Comparison of ENCODE assay signal across 26 cellular contexts in the genomic region with DNA sequence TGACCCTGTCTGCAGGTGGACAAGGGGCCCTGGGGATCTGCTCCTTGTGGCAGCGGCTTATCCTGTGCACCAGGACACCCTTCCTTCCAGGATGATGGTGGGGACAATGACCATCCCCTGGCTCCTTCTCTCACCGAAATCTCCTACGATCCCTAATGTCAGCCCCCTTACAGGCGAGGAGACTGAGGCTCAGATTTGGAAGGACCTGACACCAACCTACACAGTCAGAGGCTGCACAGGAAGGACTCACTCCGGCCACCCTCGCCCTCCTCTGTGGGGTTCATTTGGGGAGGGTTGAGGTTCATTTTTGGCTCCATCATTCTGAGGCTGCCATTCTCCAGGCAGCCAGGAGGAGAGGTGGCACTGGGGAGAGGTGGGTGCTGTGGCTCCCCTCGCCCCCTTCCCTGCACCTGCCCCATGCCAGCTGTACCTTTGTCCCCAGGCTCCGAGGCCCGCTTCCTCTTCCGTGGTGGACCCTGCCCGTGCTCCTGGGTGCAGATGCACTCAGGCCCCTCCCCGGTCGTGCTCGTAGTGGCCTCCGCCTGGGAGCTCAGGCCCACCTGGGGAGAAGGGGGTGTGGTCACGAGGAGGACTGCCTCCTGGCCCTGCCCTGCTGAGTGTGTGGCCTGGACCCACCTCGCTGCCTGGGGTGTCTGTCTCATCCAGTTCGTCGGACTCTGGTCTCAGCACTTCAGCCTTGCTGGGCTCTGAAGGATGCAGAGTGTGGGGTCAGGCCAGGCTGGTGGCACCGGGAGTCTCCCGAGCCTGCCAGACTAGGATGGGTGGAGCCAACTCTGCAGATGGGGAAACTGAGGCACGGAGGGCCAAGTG. TPM values are rescaled to one million over a fixed set of nuclear protein-coding genes. Genes with fewer than 3 reads are reported as not detected.
"Had no signal": no experiment of that assay in that cellular context is flagged by ENCODE, and none has a peak within 500 bp of the region (broad histone marks: within the 10 kb centered on the region; RNA-seq: fewer than 3 reads in every experiment).

No MANE protein-coding gene starts in this region.

- DNase-seq: activated CD4-positive, alpha-beta T cell treated with anti-CD3 and anti-CD28 coated beads for 48 hours; activated CD8-positive, alpha-beta memory T cell treated with anti-CD3 and anti-CD28 coated beads, Interleukin-2, amount 50 U/mL, for 4 hours; activated CD8-positive, alpha-beta T cell treated with anti-CD3 and anti-CD28 coated beads, Interleukin-2, amount 10 ng/mL, durations not matched to agents 7 days and 5 days; activated effector memory CD4-positive, alpha-beta T cell treated with anti-CD3 and anti-CD28 coated beads, Interleukin-2, amount 50 U/mL, for 16 hours; activated T-cell treated with anti-CD3 and anti-CD28 coated beads, Interleukin-2, amount 50 U/mL, for 48 hours; effector CD8-positive, alpha-beta T cell; esophagus squamous epithelium; hippocampal formation; left ventricle myocardium superior; mesenchymal stem cell; stimulated activated CD4-positive, alpha-beta T cell treated with anti-CD3 and anti-CD28 coated beads, Interleukin-15, amount 100 ng/mL, for 24 hours; stimulated activated CD4-positive, alpha-beta T cell treated with anti-CD3 and anti-CD28 coated beads, Interleukin-4, amount 100 ng/mL, for 1 hour; stimulated activated naive CD4-positive, alpha-beta T cell; T-helper 2 cell; tibial artery had no signal

- H3K27ac Mint-ChIP-seq: activated CD8-positive, alpha-beta T cell treated with anti-CD3 and anti-CD28 coated beads, Interleukin-2, amount 10 ng/mL, durations not matched to agents 7 days and 5 days; activated naive CD4-positive, alpha-beta T cell treated with anti-CD3 and anti-CD28 coated beads, Interleukin-2, amount 50 U/mL, for 72 hours had no signal

- ATAC-seq: activated CD8-positive, alpha-beta T cell treated with anti-CD3 and anti-CD28 coated beads, Interleukin-2, amount 10 ng/mL, durations not matched to agents 7 days and 5 days; activated naive CD4-positive, alpha-beta T cell treated with anti-CD3 and anti-CD28 coated beads, Interleukin-2, amount 50 U/mL, for 72 hours; left ventricle myocardium superior had no signal

- H3K27ac ChIP-seq: cardiac muscle cell, coronary artery, esophagus squamous epithelium, neutrophil, parathyroid adenoma, tibial artery, vagina had no signal

- H3K36me3 Mint-ChIP-seq: activated naive CD4-positive, alpha-beta T cell treated with anti-CD3 and anti-CD28 coated beads, Interleukin-2, amount 50 U/mL, for 72 hours had no signal

- H3K79me2 ChIP-seq: parathyroid adenoma had no signal

- H3K27me3 ChIP-seq: cardiac muscle cell, vagina had no signal

- H3K36me3 ChIP-seq: cardiac muscle cell, esophagus squamous epithelium, neutrophil, tibial artery, vagina had no signal

- H3K9me3 Mint-ChIP-seq: activated naive CD4-positive, alpha-beta T cell treated with anti-CD3 and anti-CD28 coated beads, Interleukin-2, amount 50 U/mL, for 72 hours had no signal

- H2AFZ ChIP-seq: parathyroid adenoma had no signal

- H3K9me3 ChIP-seq: esophagus squamous epithelium, neutrophil, tibial artery, vagina had no signal

- H3K9ac ChIP-seq: parathyroid adenoma had no signal

- H3K4me3 ChIP-seq: cardiac muscle cell, coronary artery, esophagus squamous epithelium, tibial artery, vagina had no signal

- H3K4me3 Mint-ChIP-seq: activated CD8-positive, alpha-beta T cell treated with anti-CD3 and anti-CD28 coated beads, Interleukin-2, amount 10 ng/mL, durations not matched to agents 7 days and 5 days had no signal

RNA-seq across cellular contexts. Expression of a gene that starts 14.9 kb away (rescaled TPM):
- total RNA-seq: activated CD8-positive, alpha-beta T cell treated with anti-CD3 and anti-CD28 coated beads, Interleukin-2, amount 10 ng/mL, durations not matched to agents 7 days and 5 days; activated naive CD4-positive, alpha-beta T cell treated with anti-CD3 and anti-CD28 coated beads, Interleukin-2, amount 50 U/mL, for 72 hours; cardiac muscle cell; endothelial cell of umbilical vein; fibroblast of villous mesenchyme; glomerular endothelial cell; left ventricle myocardium superior; skeletal muscle tissue; subcutaneous adipose tissue had no signal
